Comparison of ENCODE assay signal across 15 cellular contexts in the genomic region with DNA sequence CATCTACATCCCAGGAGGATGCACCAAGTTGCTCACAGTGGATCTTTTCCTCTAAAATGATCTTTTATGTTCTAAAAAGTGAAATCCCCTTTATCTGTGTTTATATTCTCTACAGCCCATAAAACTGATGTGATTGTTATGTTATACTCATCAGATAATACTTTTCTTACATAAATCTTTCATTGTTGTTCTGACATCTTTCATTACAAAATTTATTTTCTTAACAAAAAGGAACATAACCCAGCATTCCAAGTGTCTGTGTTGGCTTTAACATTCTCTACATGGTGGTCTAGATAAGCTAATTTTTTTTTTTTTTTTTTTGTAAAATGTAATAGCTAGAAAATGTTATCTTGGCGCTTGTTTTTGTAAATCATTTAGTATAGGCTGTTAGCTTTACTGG.
"Had no signal": no experiment of that assay in that cellular context is flagged by ENCODE, and none has a peak within 500 bp of the region (broad histone marks: within the 10 kb centered on the region; RNA-seq: fewer than 3 reads in every experiment).

No MANE protein-coding gene starts in this region.

- H3K27ac Mint-ChIP-seq: activated CD4-positive, alpha-beta T cell treated with anti-CD3 and anti-CD28 coated beads for 36 hours had no signal

- H3K27ac ChIP-seq: WERI-Rb-1 had no signal

- H3K27me3 Mint-ChIP-seq: activated CD4-positive, alpha-beta T cell treated with anti-CD3 and anti-CD28 coated beads for 36 hours; stimulated activated naive CD8-positive, alpha-beta T cell treated with anti-CD3 and anti-CD28 coated beads, Interleukin-15, amount 100 ng/mL, for 72 hours had no signal

- H3K36me3 ChIP-seq: adrenal gland, WERI-Rb-1 had no signal

- H3K4me1 ChIP-seq: testis had no signal

- ATAC-seq: activated CD4-positive, alpha-beta T cell treated with anti-CD3 and anti-CD28 coated beads for 36 hours; body of pancreas; stimulated activated naive CD8-positive, alpha-beta T cell treated with anti-CD3 and anti-CD28 coated beads, Interleukin-15, amount 100 ng/mL, for 72 hours had no signal

- DNase-seq: activated CD4-positive, alpha-beta T cell treated with anti-CD3 and anti-CD28 coated beads for 36 hours; activated CD8-positive, alpha-beta T cell treated with anti-CD3 and anti-CD28 coated beads, Interleukin-2, amount 10 ng/mL, durations not matched to agents 7 days and 5 days; activated naive CD4-positive, alpha-beta T cell treated with anti-CD3 and anti-CD28 coated beads for 36 hours; adrenal gland; body of pancreas; erythroblast; hippocampal formation; kidney glomerular epithelial cell; posterior cingulate gyrus; stimulated activated CD4-positive, alpha-beta T cell treated with anti-CD3 and anti-CD28 coated beads, Interleukin-4, amount 100 ng/mL, for 4 hours; stimulated activated naive CD8-positive, alpha-beta T cell treated with anti-CD3 and anti-CD28 coated beads, Interleukin-15, amount 100 ng/mL, for 72 hours; T1000; testis; WERI-Rb-1 had no signal

- H3K9me3 Mint-ChIP-seq: activated naive CD4-positive, alpha-beta T cell treated with anti-CD3 and anti-CD28 coated beads for 36 hours; stimulated activated naive CD8-positive, alpha-beta T cell treated with anti-CD3 and anti-CD28 coated beads, Interleukin-15, amount 100 ng/mL, for 72 hours had no signal

- H3K4me3 ChIP-seq: body of pancreas had no signal

- H3K27me3 ChIP-seq: adrenal gland, body of pancreas, neutrophil, testis had no signal

- H3K9me3 ChIP-seq: adrenal gland, body of pancreas, neutrophil, testis had no signal
